ENCODE assay signal across 15 cellular contexts in genomic region chr5:73039082-73039481, GRCh38.
A peak's percentile ranks its signal among the peaks of the same experiment; 100 is the strongest.
DNase-seq lines count a peak whose midpoint lies in the region; ATAC-seq and TF ChIP-seq lines count a peak whose summit lies in the region.
"Had no signal": no experiment of that assay in that cellular context is flagged by ENCODE, and none has a peak within 500 bp of the region (broad histone marks: within the 10 kb centered on the region; RNA-seq: fewer than 3 reads in every experiment).

No MANE protein-coding gene starts in this region.

- ATAC-seq in WTC11 (peak; percentile 99), HG02798 (IDR thresholded peaks at IDR 0.05; ENCODE audit: poor library complexity, unreplicated experiment) (no peak)
- ATAC-seq: A549 had no signal

- no peak overlapping the region for H3K4me3 Mint-ChIP-seq in WTC11
- no peak overlapping the region for H3K4me3 Mint-ChIP-seq in osteocyte (ENCODE audit: unreplicated experiment)
- H3K4me3 Mint-ChIP-seq: activated naive CD4-positive, alpha-beta T cell treated with anti-CD3 and anti-CD28 coated beads, Interleukin-2, amount 50 U/mL, for 24 hours; mesothelial cell of epicardium had no signal

- TF ChIP-seq CTCF in WTC11 (IDR thresholded peaks at IDR 0.05): no peak
- no peak for TF ChIP-seq CTCF in osteocyte (IDR thresholded peaks at IDR 0.05)

- peak; percentile 18 for DNase-seq in NCI-H2029 (lab: John Stamatoyannopoulos, UW)
- DNase-seq in NCI-H2029 treated with DMSO at 0.1 percent for 48 hours (lab: John Stamatoyannopoulos, UW): no peak
- peak; percentile 4 for DNase-seq in NCI-H1105 treated with DMSO at 0.1 percent for 48 hours (lab: John Stamatoyannopoulos, UW)
- DNase-seq in WTC11 (ENCODE audit: low spot score): peak; percentile 22
- DNase-seq in osteocyte (ENCODE audit: extremely low spot score, unreplicated experiment): no peak
- DNase-seq in anterior cingulate cortex (lab: John Stamatoyannopoulos, UW): no peak
- DNase-seq in globus pallidus (ENCODE audit: low spot score): no peak
- DNase-seq: activated CD8-positive, alpha-beta memory T cell treated with anti-CD3 and anti-CD28 coated beads for 24 hours; cerebellar nuclear complex; stimulated activated CD4-positive, alpha-beta T cell treated with anti-CD3 and anti-CD28 coated beads, Interleukin-15, amount 100 ng/mL, for 24 hours; transverse colon had no signal

- no peaks in the 10 kb centered on the region for H3K9me3 Mint-ChIP-seq in WTC11
- peaks cover 4% of the 10 kb centered on the region for H3K9me3 Mint-ChIP-seq in osteocyte (ENCODE audit: unreplicated experiment)
- H3K9me3 Mint-ChIP-seq: activated naive CD4-positive, alpha-beta T cell treated with anti-CD3 and anti-CD28 coated beads, Interleukin-2, amount 50 U/mL, for 24 hours; mesothelial cell of epicardium had no signal

- POLR2A ChIA-PET in WTC11 (lab: Charles Lee): interaction anchor here (0.7 kb wide), 1 partner anchor 8 kb away, joined by 3 read pairs; no protein-coding TSS in a partner anchor

- H3K27ac Mint-ChIP-seq in WTC11 (peak overlapping the region; percentile 88), osteocyte (ENCODE audit: unreplicated experiment) (peak overlapping the region; percentile 56)
- H3K27ac Mint-ChIP-seq: activated naive CD4-positive, alpha-beta T cell treated with anti-CD3 and anti-CD28 coated beads, Interleukin-2, amount 50 U/mL, for 24 hours had no signal

- CTCF ChIA-PET in WTC11 (lab: Charles Lee): interaction anchor here (0.6 to 1.3 kb wide), 2 partner anchors 84 to 177 kb away, joined by 4 to 7 read pairs; no protein-coding TSS in a partner anchor

- H3K36me3 Mint-ChIP-seq in WTC11: peaks cover 4% of the 10 kb centered on the region; the same call in 1 of the 2 replicates
- peaks cover 24% of the 10 kb centered on the region for H3K36me3 Mint-ChIP-seq in osteocyte (ENCODE audit: unreplicated experiment)
- H3K36me3 Mint-ChIP-seq: activated naive CD4-positive, alpha-beta T cell treated with anti-CD3 and anti-CD28 coated beads, Interleukin-2, amount 50 U/mL, for 24 hours had no signal

- H3K4me1 Mint-ChIP-seq in WTC11 (peaks cover 20% of the 10 kb centered on the region), osteocyte (ENCODE audit: unreplicated experiment) (peaks cover 16% of the 10 kb centered on the region)
- H3K4me1 Mint-ChIP-seq: activated naive CD4-positive, alpha-beta T cell treated with anti-CD3 and anti-CD28 coated beads, Interleukin-2, amount 50 U/mL, for 24 hours had no signal

- H3K27me3 Mint-ChIP-seq in WTC11 (ENCODE audit: low read depth) (no peaks in the 10 kb centered on the region), osteocyte (ENCODE audit: unreplicated experiment) (no peaks in the 10 kb centered on the region)
- H3K27me3 Mint-ChIP-seq: activated naive CD4-positive, alpha-beta T cell treated with anti-CD3 and anti-CD28 coated beads, Interleukin-2, amount 50 U/mL, for 24 hours had no signal

TF ChIP-seq in WTC11, 78 proteins besides CTCF, POLR2A, EP300 and RAD21:
- no peak for TF ChIP-seq TP53 (CRISPR knock-in tag; IDR thresholded peaks at IDR 0.05)
- TF ChIP-seq, protein P1, sequence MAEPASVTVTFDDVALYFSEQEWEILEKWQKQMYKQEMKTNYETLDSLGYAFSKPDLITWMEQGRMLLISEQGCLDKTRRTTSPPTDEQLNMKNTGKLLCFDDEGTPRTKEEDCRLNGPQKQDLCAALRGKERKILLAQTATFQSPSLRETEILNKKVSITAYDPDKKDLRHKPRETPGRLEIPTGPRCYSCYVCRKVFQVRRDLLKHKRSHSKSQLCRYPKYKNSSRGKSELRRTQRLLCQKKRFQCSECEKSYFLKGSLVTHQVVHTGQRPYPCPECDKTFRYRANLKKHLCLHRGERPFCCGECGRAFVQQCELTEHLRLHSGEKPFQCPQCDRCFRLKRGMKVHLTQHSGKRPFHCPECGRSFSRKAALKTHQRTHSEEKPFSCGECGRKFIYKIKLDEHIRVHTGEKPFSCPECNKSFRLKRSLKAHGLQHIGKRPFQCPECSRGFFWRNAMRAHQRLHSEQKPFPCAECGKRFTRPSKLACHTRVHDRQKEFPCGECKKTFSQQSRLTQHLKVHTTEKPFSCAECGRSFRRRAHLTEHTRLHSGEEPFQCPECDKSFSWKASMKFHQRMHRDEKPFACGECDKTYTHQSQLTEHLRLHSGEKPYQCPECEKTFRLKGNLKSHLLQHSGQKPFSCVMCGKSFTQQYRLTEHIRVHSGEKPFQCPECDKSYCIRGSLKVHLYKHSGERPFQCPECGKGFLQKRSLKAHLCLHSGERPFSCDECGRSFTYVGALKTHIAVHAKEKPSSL (CRISPR knock-in tag; conservative IDR thresholded peaks at IDR 0.05): no peak
- peak; percentile 93 for TF ChIP-seq ZNF423 (CRISPR knock-in tag; IDR thresholded peaks at IDR 0.05)

Comparison
In these comparisons a context has a peak if more than half of its experiments do, and no peak if none do; other contexts are left out.
1. DNase-seq: peak in NCI-H2029 (single experiment), NCI-H1105 treated with DMSO at 0.1 percent for 48 hours (single experiment) and WTC11 (single experiment); none in NCI-H2029 treated with DMSO at 0.1 percent for 48 hours (single experiment), osteocyte (single experiment), anterior cingulate cortex (0 of 58) and globus pallidus (single experiment).